Comparison of ENCODE assay signal across 8 cellular contexts in the genomic region with DNA sequence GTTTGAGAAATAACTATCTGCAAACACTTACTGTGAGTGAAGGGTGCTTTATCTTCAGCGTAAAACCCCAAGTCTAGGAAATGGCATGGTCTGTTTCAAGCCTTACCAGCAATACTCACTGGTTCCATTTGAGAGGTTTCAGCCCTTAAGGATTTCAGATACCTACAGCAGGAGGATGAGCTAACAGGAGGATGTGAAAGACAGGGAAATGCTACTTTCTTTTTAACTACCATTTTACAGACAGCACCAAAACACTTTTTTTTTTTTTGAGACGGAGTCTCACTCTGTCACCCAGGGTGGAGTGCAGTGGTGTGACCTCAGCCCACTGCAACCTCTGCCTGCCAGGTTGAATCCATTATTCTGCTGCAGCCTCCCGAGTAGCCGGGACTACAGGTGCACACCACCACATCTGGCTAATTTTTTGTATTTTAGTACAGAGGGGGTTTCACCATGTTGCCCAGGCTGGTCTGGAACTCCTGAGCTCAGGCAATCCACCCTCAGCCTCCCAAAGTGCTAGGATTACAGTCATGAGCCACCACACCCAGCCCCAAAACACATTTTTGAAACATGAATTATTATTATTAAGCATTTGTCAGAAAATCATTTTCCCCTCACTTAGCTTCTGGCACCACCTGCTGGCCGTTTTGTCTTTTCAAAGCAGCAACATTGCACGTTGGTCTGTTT. TPM values are rescaled to one million over a fixed set of nuclear protein-coding genes. Genes with fewer than 3 reads are reported as not detected.
DNase-seq lines count a peak whose midpoint lies in the region; ATAC-seq and TF ChIP-seq lines count a peak whose summit lies in the region.

No MANE protein-coding gene starts in this region.

- CTCF ChIA-PET in CD4-positive, alpha-beta T cell (lab: Charles Lee), result interaction anchor here (0.7 to 2.4 kb wide), 26 partner anchors 9 to 444 kb away, joined by 3 to 39 read pairs (median 4); partner anchors contain the start of gene PITPNM2
- CTCF ChIA-PET in RWPE1 (lab: Yijun Ruan, JAX), result interaction anchor here (0.5 to 1.5 kb wide), 18 partner anchors 10 to 1558 kb away, joined by 3 to 10 read pairs (median 4); no protein-coding TSS in a partner anchor

- peak overlapping the region; percentile 72 for H3K4me3 Mint-ChIP-seq in CD4-positive, alpha-beta T cell
- no peak overlapping the region for H3K4me3 Mint-ChIP-seq in HFFc6
- no peak overlapping the region for H3K4me3 Mint-ChIP-seq in progenitor cell of endocrine pancreas (ENCODE audit: low read depth)

- peak overlapping the region; percentile 84 for H3K27ac Mint-ChIP-seq in CD4-positive, alpha-beta T cell
- H3K27ac Mint-ChIP-seq in HFFc6 (peak overlapping the region; percentile 29; the same call in 1 of the 2 replicates), progenitor cell of endocrine pancreas (no peak overlapping the region)

- no peaks in the 10 kb centered on the region for H3K9me3 ChIP-seq in CD4-positive, alpha-beta T cell (ENCODE audit: control insufficient read depth, low read length)
- no peaks in the 10 kb centered on the region for H3K9me3 ChIP-seq in vagina

- no peaks in the 10 kb centered on the region for H3K27me3 ChIP-seq in CD4-positive, alpha-beta T cell (ENCODE audit: control insufficient read depth, insufficient read depth, low read length)
- H3K27me3 ChIP-seq in vagina, result no peaks in the 10 kb centered on the region

- TF ChIP-seq CTCF in CD4-positive, alpha-beta T cell (IDR thresholded peaks at IDR 0.05), result peak; percentile 89
- TF ChIP-seq CTCF in HFFc6 (IDR thresholded peaks at IDR 0.05), result peak; percentile 93
- TF ChIP-seq CTCF in RWPE1 (conservative IDR thresholded peaks at IDR 0.05; ENCODE audit: low read depth), result peak; percentile 77
- TF ChIP-seq CTCF in progenitor cell of endocrine pancreas (IDR thresholded peaks at IDR 0.05; ENCODE audit: unreplicated experiment), result peak; percentile 76
- TF ChIP-seq CTCF in vagina (IDR thresholded peaks at IDR 0.05), result peak; percentile 44 to 62 (median 56)

- H3K27ac ChIP-seq in CD4-positive, alpha-beta T cell (ENCODE audit: low read depth, low read length), result peak overlapping the region; percentile 26
- H3K27ac ChIP-seq in RWPE1 (peak overlapping the region; percentile 64), vagina (no peak overlapping the region)

- H3K36me3 Mint-ChIP-seq in CD4-positive, alpha-beta T cell (ENCODE audit: low read depth), result peaks cover 64% of the 10 kb centered on the region
- H3K36me3 Mint-ChIP-seq in HFFc6 (ENCODE audit: low read depth) (peaks cover 14% of the 10 kb centered on the region), progenitor cell of endocrine pancreas (ENCODE audit: insufficient read depth) (peaks cover 6% of the 10 kb centered on the region)

- no peak for TF ChIP-seq POLR2A in vagina (IDR thresholded peaks at IDR 0.05)

- H3K9me3 Mint-ChIP-seq in CD4-positive, alpha-beta T cell, result no peaks in the 10 kb centered on the region
- H3K9me3 Mint-ChIP-seq in HFFc6 (no peaks in the 10 kb centered on the region), progenitor cell of endocrine pancreas (ENCODE audit: low read depth) (no peaks in the 10 kb centered on the region)

- POLR2A ChIA-PET in CD4-positive, alpha-beta T cell (lab: Charles Lee), result interaction anchor here (0.6 to 3.2 kb wide), 20 partner anchors 9 to 412 kb away, joined by 3 to 18 read pairs (median 4); partner anchors contain the start of genes ARL6IP4 and OGFOD2
- POLR2A ChIA-PET in RWPE1 (lab: Yijun Ruan, JAX; ENCODE audit: low non-redundant PET), result no interaction called here

- no peaks in the 10 kb centered on the region for H3K36me3 ChIP-seq in vagina

- H3K4me3 ChIP-seq in vagina, result no peak overlapping the region

- peak; percentile 3 for ATAC-seq in CD4-positive, alpha-beta T cell (ENCODE audit: poor library complexity)
- ATAC-seq in HG03457 (IDR thresholded peaks at IDR 0.05; ENCODE audit: unreplicated experiment), result no peak

- peak; percentile 57 to 78 (median 68) for DNase-seq in CD4-positive, alpha-beta T cell
- DNase-seq in HFFc6, result peak; percentile 53
- DNase-seq in RWPE1 (ENCODE audit: low spot score), result peak; percentile 36
- DNase-seq in activated effector memory CD4-positive, alpha-beta T cell treated with Interleukin-2 at 50 U/mL for 16 hours, result peak; percentile 49
- DNase-seq in germinal center (ENCODE audit: low spot score), result peak; percentile 72
- peak; percentile 30 for DNase-seq in progenitor cell of endocrine pancreas (ENCODE audit: low spot score, unreplicated experiment)
- DNase-seq in vagina (ENCODE audit: extremely low spot score in 2 of 2), result no peak

- peaks cover 68% of the 10 kb centered on the region for H3K4me1 Mint-ChIP-seq in CD4-positive, alpha-beta T cell (ENCODE audit: low read depth)
- H3K4me1 Mint-ChIP-seq in HFFc6 (ENCODE audit: low read depth) (peaks cover 29% of the 10 kb centered on the region), progenitor cell of endocrine pancreas (ENCODE audit: low read depth) (peaks cover 12% of the 10 kb centered on the region)

- intact Hi-C loops in CD4-positive, alpha-beta T cell (cut with DNase I, micrococcal nuclease), result loop anchor here (1.0 to 5.0 kb wide), 9 partner anchors 14 to 445 kb away; partner anchors contain the start of genes PITPNM2 (in 2 of the 2) and OGFOD2 (in 1 of the 2)
- intact Hi-C loops in vagina (cut with DNase I), result loop anchor here (5.0 kb wide), 1 partner anchor 195 kb away; no protein-coding TSS in a partner anchor

- H3K27me3 Mint-ChIP-seq in CD4-positive, alpha-beta T cell, result no peaks in the 10 kb centered on the region
- H3K27me3 Mint-ChIP-seq in HFFc6 (ENCODE audit: insufficient read depth), result peaks cover 6% of the 10 kb centered on the region; the same call in 1 of the 2 replicates
- H3K27me3 Mint-ChIP-seq in progenitor cell of endocrine pancreas, result no peaks in the 10 kb centered on the region

- H3K4me1 ChIP-seq in vagina, result peaks cover 56% of the 10 kb centered on the region

RNA-seq across cellular contexts. Expression of gene MTRFR, which starts 4.6 kb away (rescaled TPM):
- total RNA-seq in CD4-positive, alpha-beta T cell, result 10 to 100 TPM; 43.2 to 44.5 TPM
- total RNA-seq in HFFc6 (2021; fragmentation: NEBNext Ultra II Directional; extraction: Animal tissue kit (Norgen Biotek cat#: 25700)), result 1 to 10 TPM; 7.8 to 9.1 (median 8.8) TPM
- total RNA-seq in progenitor cell of endocrine pancreas (15.1 and 16.3 TPM in 2 replicates), vagina (12.8 TPM)

RNA-seq across cellular contexts. Expression of gene MPHOSPH9, which starts 4.8 kb away (rescaled TPM):
- total RNA-seq in CD4-positive, alpha-beta T cell, result 10 to 100 TPM; 80.9 to 84.5 TPM
- 10 to 100 TPM; 20.7 to 28.6 (median 24.4) TPM for total RNA-seq in HFFc6 (2021; fragmentation: NEBNext Ultra II Directional; extraction: Animal tissue kit (Norgen Biotek cat#: 25700))
- 36.7 and 39.3 TPM in 2 replicates for total RNA-seq in progenitor cell of endocrine pancreas
- total RNA-seq in vagina, result 17.9 TPM

RNA-seq across cellular contexts. Expression of gene CDK2AP1, which starts 33.9 kb away (rescaled TPM):
- 1 to 10 TPM; 2.9 to 3.5 TPM for total RNA-seq in CD4-positive, alpha-beta T cell
- total RNA-seq in HFFc6 (2021; fragmentation: NEBNext Ultra II Directional; extraction: Animal tissue kit (Norgen Biotek cat#: 25700)), result 100 to 1,000 TPM; 325 to 389 (median 363) TPM
- 182 and 184 TPM in 2 replicates for total RNA-seq in progenitor cell of endocrine pancreas
- 80.3 TPM for total RNA-seq in vagina

Comparison
In these comparisons a context has a peak if more than half of its experiments do, and no peak if none do; other contexts are left out.
1. DNase-seq: peak in CD4-positive, alpha-beta T cell (10 of 10), HFFc6 (single experiment), RWPE1 (single experiment), activated effector memory CD4-positive, alpha-beta T cell treated with Interleukin-2 at 50 U/mL for 16 hours (single experiment), germinal center (single experiment) and progenitor cell of endocrine pancreas (single experiment); none in vagina (0 of 2).
2. RNA of gene CDK2AP1, which starts 33.9 kb away (total RNA-seq): 325 to 389 TPM in HFFc6, 182 to 184 TPM in progenitor cell of endocrine pancreas and 80.3 TPM in vagina (single experiment); 2.9 to 3.5 TPM in CD4-positive, alpha-beta T cell; every median in the first group is over 10 times any median in the second.
3. Peak in every context shown above with its lines, with median percentiles within 50 percentile points of each other: CTCF ChIP-seq.